Comparison of ENCODE assay signal across 12 cellular contexts in genomic region chr7:131554880-131555516, GRCh38. TPM values are rescaled to one million over a fixed set of nuclear protein-coding genes. Genes with fewer than 3 reads are reported as not detected.
A peak's percentile ranks its signal among the peaks of the same experiment; 100 is the strongest.
DNase-seq lines count a peak whose midpoint lies in the region; ATAC-seq and TF ChIP-seq lines count a peak whose summit lies in the region.
"Had no signal": no experiment of that assay in that cellular context is flagged by ENCODE, and none has a peak within 500 bp of the region (broad histone marks: within the 10 kb centered on the region; RNA-seq: fewer than 3 reads in every experiment).

No MANE protein-coding gene starts in this region.

- H3K9ac ChIP-seq in SK-N-SH (peak overlapping the region; percentile 58), subcutaneous abdominal adipose tissue (ENCODE audit: low read length in 5 of 5) (peak overlapping the region in 1 of 5 donors; percentile 73)

- H3K27ac Mint-ChIP-seq in T-helper 17 cell (no peak overlapping the region), immature natural killer cell (no peak overlapping the region)
- H3K27ac Mint-ChIP-seq: activated T-cell treated with anti-CD3 and anti-CD28 coated beads, Interleukin-2, amount 50 U/mL, for 72 hours had no signal

- H3K9me2 ChIP-seq in SK-N-SH = no peaks in the 10 kb centered on the region

- H3K4me1 Mint-ChIP-seq in T-helper 17 cell = peaks cover 11% of the 10 kb centered on the region
- peaks cover 12 to 16% of the 10 kb centered on the region in 2 donors for H3K4me1 Mint-ChIP-seq in immature natural killer cell

- no peak for TF ChIP-seq EP300 in SK-N-SH (IDR thresholded peaks at IDR 0.05; ENCODE audit: borderline replicate concordance in 1 of 2, low read depth in 1 of 2, low read length in 1 of 2)

- peaks cover 16 to 34% of the 10 kb centered on the region in 2 experiments for H3K4me1 ChIP-seq in SK-N-SH (ENCODE audit: control insufficient read depth in 1 of 2, insufficient read depth in 2 of 2, low read depth in 1 of 2, low read length in 1 of 2)
- H3K4me1 ChIP-seq in subcutaneous abdominal adipose tissue (ENCODE audit: control insufficient read depth in 5 of 5, insufficient read depth in 5 of 5, low read length in 5 of 5) = peaks cover 0 to 52% (median 30%) of the 10 kb centered on the region in 5 donors

- H3K9me3 Mint-ChIP-seq in immature natural killer cell = no peaks in the 10 kb centered on the region
- H3K9me3 Mint-ChIP-seq: activated T-cell treated with anti-CD3 and anti-CD28 coated beads, Interleukin-2, amount 50 U/mL, for 72 hours had no signal

- H3K4me3 ChIP-seq in SK-N-SH (ENCODE audit: low read depth in 2 of 2, low read length in 1 of 2) (peak overlapping the region; percentile 72 to 76), subcutaneous abdominal adipose tissue (ENCODE audit: low read depth in 1 of 5, low read length in 5 of 5) (peak overlapping the region in 4 of 5 donors; percentile 49 to 74 (median 68))

- no peak for DNase-seq in SK-N-SH
- no peak for DNase-seq in T-helper 17 cell
- DNase-seq in immature natural killer cell = no peak
- DNase-seq in NCI-H146 (lab: John Stamatoyannopoulos, UW) = no peak
- DNase-seq in NCI-H226 = no peak
- DNase-seq: AML-193; foreskin melanocyte; stimulated activated CD4-positive, alpha-beta T cell treated with anti-CD3 and anti-CD28 coated beads, Interleukin-4, amount 100 ng/mL, for 4 hours had no signal

- H3K79me2 ChIP-seq in SK-N-SH (ENCODE audit: insufficient read depth) = peaks cover 75% of the 10 kb centered on the region

- H4K20me1 ChIP-seq in SK-N-SH (ENCODE audit: insufficient read depth) = peaks cover 55% of the 10 kb centered on the region

- H3K4me3 Mint-ChIP-seq in T-helper 17 cell = peak overlapping the region; percentile 86
- peak overlapping the region; percentile 66 to 82 (median 80) for H3K4me3 Mint-ChIP-seq in immature natural killer cell

- H3F3A ChIP-seq in SK-N-SH (replicated peaks; ENCODE audit: insufficient read depth) = peaks cover 34% of the 10 kb centered on the region

- POLR2A ChIA-PET in SK-N-SH (lab: Yijun Ruan, JAX) = no interaction called here

- H3K36me3 Mint-ChIP-seq in T-helper 17 cell (ENCODE audit: low read depth) (peaks cover 4% of the 10 kb centered on the region), immature natural killer cell (no peaks in the 10 kb centered on the region)

- ATAC-seq in SK-N-SH treated with all-trans-retinoic acid at 6 μM for 48 hours (no peak), T-helper 17 cell (no peak), HG03159 (IDR thresholded peaks at IDR 0.05; ENCODE audit: unreplicated experiment) (no peak)

- no peak overlapping the region for H2AFZ ChIP-seq in SK-N-SH (ENCODE audit: low read depth)

- H3K27ac ChIP-seq in SK-N-SH (ENCODE audit: low read depth in 2 of 2, low read length in 1 of 2) = peak overlapping the region in 1 of 2 experiments; percentile 22; a peak in 2 of 4 replicates
- H3K27ac ChIP-seq in subcutaneous abdominal adipose tissue (ENCODE audit: low read depth, low read length) = peak overlapping the region; percentile 3

- no peaks in the 10 kb centered on the region for H3K36me3 ChIP-seq in SK-N-SH (replicated peaks in 1 of 2; ENCODE audit: control insufficient read depth in 1 of 2, insufficient read depth in 2 of 2, low read length in 1 of 2)
- no peaks in the 10 kb centered on the region for H3K36me3 ChIP-seq in subcutaneous abdominal adipose tissue (ENCODE audit: control insufficient read depth in 5 of 5, insufficient read depth in 5 of 5, low read length in 5 of 5)

- H3K9me3 ChIP-seq in SK-N-SH (no peaks in the 10 kb centered on the region), T-helper 17 cell (ENCODE audit: control insufficient read depth, low read length, poor library complexity, severe bottlenecking) (no peaks in the 10 kb centered on the region), subcutaneous abdominal adipose tissue (ENCODE audit: control insufficient read depth in 5 of 5, low read length in 5 of 5) (no peaks in the 10 kb centered on the region)

- no peaks in the 10 kb centered on the region for H3K27me3 ChIP-seq in SK-N-SH (ENCODE audit: insufficient read depth)
- no peaks in the 10 kb centered on the region for H3K27me3 ChIP-seq in subcutaneous abdominal adipose tissue (ENCODE audit: control insufficient read depth in 5 of 5, insufficient read depth in 4 of 5, low read length in 5 of 5)

- H3K4me2 ChIP-seq in SK-N-SH = peak overlapping the region; percentile 99

- H3K27me3 Mint-ChIP-seq in T-helper 17 cell (peaks cover 34% of the 10 kb centered on the region), immature natural killer cell (ENCODE audit: low read depth in 3 of 3) (peaks cover 11 to 15% (median 15%) of the 10 kb centered on the region in 3 donors)

- CTCF ChIA-PET in SK-N-SH (lab: Yijun Ruan, JAX) = interaction anchor here (0.6 to 15.1 kb wide), 4 partner anchors 10 to 100 kb away, joined by 3 to 95 read pairs (median 46); no protein-coding TSS in a partner anchor

- WGBS in SK-N-SH (ENCODE audit: low lambda C conversion rate) = 91% methylated on average over 10 of the region's 12 CpGs

- no peak for TF ChIP-seq CTCF in SK-N-SH (IDR thresholded peaks at IDR 0.05)

- TF ChIP-seq RAD21 in SK-N-SH (IDR thresholded peaks at IDR 0.05; ENCODE audit: low read length) = no peak

TF ChIP-seq in SK-N-SH, 30 proteins besides CTCF, POLR2A, EP300 and RAD21:
- TF ChIP-seq SMC3 (IDR thresholded peaks at IDR 0.05; ENCODE audit: low read depth, low read length) = no peak
- TF ChIP-seq USF2 (IDR thresholded peaks at IDR 0.05; ENCODE audit: borderline replicate concordance, low read depth, low read length) = no peak
- no peak for TF ChIP-seq POLR2AphosphoS5 (IDR thresholded peaks at IDR 0.05; ENCODE audit: low read depth, low read length)
- no peak for TF ChIP-seq IRF3 (IDR thresholded peaks at IDR 0.05; ENCODE audit: low read depth, low read length)
- no peak for TF ChIP-seq NFIC (IDR thresholded peaks at IDR 0.05; ENCODE audit: borderline replicate concordance)
- TF ChIP-seq GABPA (IDR thresholded peaks at IDR 0.05; ENCODE audit: low read depth) = no peak
- TF ChIP-seq EZH2phosphoT487 (IDR thresholded peaks at IDR 0.05; ENCODE audit: borderline replicate concordance, low read depth) = no peak
- no peak for TF ChIP-seq RCOR1 (IDR thresholded peaks at IDR 0.05; ENCODE audit: low read length)
- no peak for TF ChIP-seq RFX5 (IDR thresholded peaks at IDR 0.05; ENCODE audit: low read length)
- TF ChIP-seq FOXM1 (IDR thresholded peaks at IDR 0.05; ENCODE audit: low read depth) = no peak
- TF ChIP-seq ELF1 (IDR thresholded peaks at IDR 0.05) = no peak
- no peak for TF ChIP-seq JUND (IDR thresholded peaks at IDR 0.05)
TF ChIP-seq in SK-N-SH: peak in this region for 0.

TF ChIP-seq in SK-N-SH treated with all-trans-retinoic acid at 6 μM for 48 hours, 23 proteins besides CTCF, POLR2A, EP300 and RAD21 (continues in another document):
- TF ChIP-seq ISL1 (CRISPR knock-in tag; IDR thresholded peaks at IDR 0.05) = no peak
- no peak for TF ChIP-seq PPARA (CRISPR knock-in tag; IDR thresholded peaks at IDR 0.05; ENCODE audit: borderline replicate concordance)
- TF ChIP-seq OSR1 (CRISPR knock-in tag; IDR thresholded peaks at IDR 0.05) = no peak
- no peak for TF ChIP-seq CSDC2 (CRISPR knock-in tag; IDR thresholded peaks at IDR 0.05)
- no peak for TF ChIP-seq ARNTL (CRISPR knock-in tag; IDR thresholded peaks at IDR 0.05; ENCODE audit: borderline replicate concordance, low read depth)
- TF ChIP-seq ESRRG (CRISPR knock-in tag; IDR thresholded peaks at IDR 0.05) = no peak
- TF ChIP-seq PATZ1 (CRISPR knock-in tag; IDR thresholded peaks at IDR 0.05; ENCODE audit: borderline replicate concordance) = no peak
- TF ChIP-seq SNAI2 (CRISPR knock-in tag; IDR thresholded peaks at IDR 0.05) = no peak
- TF ChIP-seq BACH2 (CRISPR knock-in tag; IDR thresholded peaks at IDR 0.05; ENCODE audit: borderline replicate concordance) = no peak
- TF ChIP-seq POU6F1 (CRISPR knock-in tag; IDR thresholded peaks at IDR 0.05; ENCODE audit: borderline replicate concordance, low read depth) = no peak
- no peak for TF ChIP-seq TCF4 (CRISPR knock-in tag; IDR thresholded peaks at IDR 0.05; ENCODE audit: borderline replicate concordance)
- no peak for TF ChIP-seq ZC3H10 (CRISPR knock-in tag; IDR thresholded peaks at IDR 0.05)
- no peak for TF ChIP-seq ZFP3 (CRISPR knock-in tag; IDR thresholded peaks at IDR 0.05)
- TF ChIP-seq ZNF70 (CRISPR knock-in tag; IDR thresholded peaks at IDR 0.05) = no peak

RNA-seq across cellular contexts. Expression of gene PODXL, which starts 1.4 kb away (rescaled TPM):
- polyA plus RNA-seq in SK-N-SH (2012; rRNA removed) (76.1 and 86.0 TPM in 2 replicates), immature natural killer cell (under 1 TPM in 2 of 3 donors, not detected in 1; 0.10 to 0.56 TPM)
- 44.3 and 58.4 TPM in 2 replicates for polyA plus RNA-seq in SK-N-SH (2012; cell fraction: cytosol; rRNA removed)
- polyA plus RNA-seq in SK-N-SH (2012; cell fraction: nucleus; rRNA removed) = 131 and 142 TPM in 2 replicates
- 1 to 10 TPM in 1 of 2 donors, under 1 TPM in 1; 0.47 to 1.1 TPM for total RNA-seq in T-helper 17 cell

Comparison
In these comparisons a context has a peak if more than half of its experiments do, and no peak if none do; other contexts are left out.
1. RNA of gene PODXL, which starts 1.4 kb away (polyA plus RNA-seq): 44.3 to 142 TPM in SK-N-SH; 0.10 to 0.56 TPM in immature natural killer cell; every median in the first group is over 10 times any median in the second.